ENCODE assay signal across 1 cellular context in genomic region chr3:98733055-98733777, GRCh38.
TF ChIP-seq lines count a peak whose summit lies in the region.

No MANE protein-coding gene starts in this region.

TF ChIP-seq in HepG2, 621 proteins besides CTCF, POLR2A, EP300 and RAD21 (continued from another document and continues in another):
- TF ChIP-seq KAT2B (IDR thresholded peaks at IDR 0.05; ENCODE audit: borderline replicate concordance, low read depth, low read length), result no peak
- TF ChIP-seq, protein P1, sequence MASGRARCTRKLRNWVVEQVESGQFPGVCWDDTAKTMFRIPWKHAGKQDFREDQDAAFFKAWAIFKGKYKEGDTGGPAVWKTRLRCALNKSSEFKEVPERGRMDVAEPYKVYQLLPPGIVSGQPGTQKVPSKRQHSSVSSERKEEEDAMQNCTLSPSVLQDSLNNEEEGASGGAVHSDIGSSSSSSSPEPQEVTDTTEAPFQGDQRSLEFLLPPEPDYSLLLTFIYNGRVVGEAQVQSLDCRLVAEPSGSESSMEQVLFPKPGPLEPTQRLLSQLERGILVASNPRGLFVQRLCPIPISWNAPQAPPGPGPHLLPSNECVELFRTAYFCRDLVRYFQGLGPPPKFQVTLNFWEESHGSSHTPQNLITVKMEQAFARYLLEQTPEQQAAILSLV (CRISPR knock-in tag; IDR thresholded peaks at IDR 0.05; ENCODE audit: borderline replicate concordance), result no peak
- TF ChIP-seq HDAC1 (CRISPR knock-in tag; IDR thresholded peaks at IDR 0.05), result peak; percentile 1; the same call in 1 of the 2 replicates
- 0 out of 2 replicates have a peak, but pooled peaks have one; percentile 1 for TF ChIP-seq PHF20 (CRISPR knock-in tag; IDR thresholded peaks at IDR 0.05)
- TF ChIP-seq AHR (CRISPR knock-in tag; IDR thresholded peaks at IDR 0.05), result no peak
- peak; percentile 43; the same call in 1 of the 2 replicates for TF ChIP-seq HNRNPL (IDR thresholded peaks at IDR 0.05; ENCODE audit: low read depth, low read length)
- no peak for TF ChIP-seq MED8 (CRISPR knock-in tag; IDR thresholded peaks at IDR 0.05; ENCODE audit: insufficient replicate concordance)
- TF ChIP-seq ATAD3A (CRISPR knock-in tag; IDR thresholded peaks at IDR 0.05), result no peak
- TF ChIP-seq FOSL1 (CRISPR knock-in tag; IDR thresholded peaks at IDR 0.05; ENCODE audit: borderline replicate concordance), result no peak
- no peak for TF ChIP-seq CREM (IDR thresholded peaks at IDR 0.05)
- TF ChIP-seq CREM (CRISPR knock-in tag; IDR thresholded peaks at IDR 0.05), result no peak
- no peak for TF ChIP-seq NPAS2 (CRISPR knock-in tag; IDR thresholded peaks at IDR 0.05; ENCODE audit: borderline replicate concordance)
- TF ChIP-seq, protein P2, sequence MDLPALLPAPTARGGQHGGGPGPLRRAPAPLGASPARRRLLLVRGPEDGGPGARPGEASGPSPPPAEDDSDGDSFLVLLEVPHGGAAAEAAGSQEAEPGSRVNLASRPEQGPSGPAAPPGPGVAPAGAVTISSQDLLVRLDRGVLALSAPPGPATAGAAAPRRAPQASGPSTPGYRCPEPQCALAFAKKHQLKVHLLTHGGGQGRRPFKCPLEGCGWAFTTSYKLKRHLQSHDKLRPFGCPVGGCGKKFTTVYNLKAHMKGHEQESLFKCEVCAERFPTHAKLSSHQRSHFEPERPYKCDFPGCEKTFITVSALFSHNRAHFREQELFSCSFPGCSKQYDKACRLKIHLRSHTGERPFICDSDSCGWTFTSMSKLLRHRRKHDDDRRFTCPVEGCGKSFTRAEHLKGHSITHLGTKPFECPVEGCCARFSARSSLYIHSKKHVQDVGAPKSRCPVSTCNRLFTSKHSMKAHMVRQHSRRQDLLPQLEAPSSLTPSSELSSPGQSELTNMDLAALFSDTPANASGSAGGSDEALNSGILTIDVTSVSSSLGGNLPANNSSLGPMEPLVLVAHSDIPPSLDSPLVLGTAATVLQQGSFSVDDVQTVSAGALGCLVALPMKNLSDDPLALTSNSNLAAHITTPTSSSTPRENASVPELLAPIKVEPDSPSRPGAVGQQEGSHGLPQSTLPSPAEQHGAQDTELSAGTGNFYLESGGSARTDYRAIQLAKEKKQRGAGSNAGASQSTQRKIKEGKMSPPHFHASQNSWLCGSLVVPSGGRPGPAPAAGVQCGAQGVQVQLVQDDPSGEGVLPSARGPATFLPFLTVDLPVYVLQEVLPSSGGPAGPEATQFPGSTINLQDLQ (CRISPR knock-in tag; IDR thresholded peaks at IDR 0.05), result 0 out of 2 replicates have a peak, but pooled peaks have one; percentile 14
- peak; percentile 54; the same call in 1 of the 2 replicates for TF ChIP-seq BRD4 (CRISPR knock-in tag; IDR thresholded peaks at IDR 0.05)
- no peak for TF ChIP-seq RFX1 (IDR thresholded peaks at IDR 0.05)
- TF ChIP-seq ZNF678 (CRISPR knock-in tag; IDR thresholded peaks at IDR 0.05), result 0 out of 2 replicates have a peak, but pooled peaks have one; percentile 31
- TF ChIP-seq TAF1 (CRISPR knock-in tag; IDR thresholded peaks at IDR 0.05), result peak; percentile 51; the same call in 1 of the 2 replicates
- TF ChIP-seq BCL6 (CRISPR knock-in tag; IDR thresholded peaks at IDR 0.05), result no peak
- TF ChIP-seq ZSCAN21 (CRISPR knock-in tag; IDR thresholded peaks at IDR 0.05; ENCODE audit: borderline replicate concordance), result no peak
- no peak for TF ChIP-seq CERS6 (CRISPR knock-in tag; IDR thresholded peaks at IDR 0.05)
- TF ChIP-seq TBP (CRISPR knock-in tag; IDR thresholded peaks at IDR 0.05), result no peak
- no peak for TF ChIP-seq HHEX (CRISPR knock-in tag; IDR thresholded peaks at IDR 0.05)
- TF ChIP-seq ZNF557 (CRISPR knock-in tag; IDR thresholded peaks at IDR 0.05), result no peak
- TF ChIP-seq ADNP (CRISPR knock-in tag; IDR thresholded peaks at IDR 0.05), result no peak
- no peak for TF ChIP-seq ZNF644 (CRISPR knock-in tag; IDR thresholded peaks at IDR 0.05; ENCODE audit: low read depth)
- TF ChIP-seq TFAP4 (IDR thresholded peaks at IDR 0.05; ENCODE audit: borderline replicate concordance, low read depth), result no peak
- 0 out of 2 replicates have a peak, but pooled peaks have one; percentile 76 for TF ChIP-seq RELA (CRISPR knock-in tag; IDR thresholded peaks at IDR 0.05)
- 0 out of 2 replicates have a peak, but pooled peaks have one; percentile 6 for TF ChIP-seq ZNF776 (CRISPR knock-in tag; IDR thresholded peaks at IDR 0.05)
- TF ChIP-seq SMYD3 (CRISPR knock-in tag; IDR thresholded peaks at IDR 0.05), result 0 out of 2 replicates have a peak, but pooled peaks have one; percentile 41
- TF ChIP-seq SAP130 (CRISPR knock-in tag; IDR thresholded peaks at IDR 0.05; ENCODE audit: low read depth), result peak; percentile 19; the same call in 1 of the 2 replicates
- TF ChIP-seq SMARCE1 (IDR thresholded peaks at IDR 0.05; ENCODE audit: borderline replicate concordance), result no peak
- no peak for TF ChIP-seq FOXA3 (CRISPR knock-in tag; IDR thresholded peaks at IDR 0.05)
- TF ChIP-seq RXRB (CRISPR knock-in tag; IDR thresholded peaks at IDR 0.05; ENCODE audit: borderline replicate concordance), result peak; percentile 6; the same call in 1 of the 2 replicates
- TF ChIP-seq, protein P3, sequence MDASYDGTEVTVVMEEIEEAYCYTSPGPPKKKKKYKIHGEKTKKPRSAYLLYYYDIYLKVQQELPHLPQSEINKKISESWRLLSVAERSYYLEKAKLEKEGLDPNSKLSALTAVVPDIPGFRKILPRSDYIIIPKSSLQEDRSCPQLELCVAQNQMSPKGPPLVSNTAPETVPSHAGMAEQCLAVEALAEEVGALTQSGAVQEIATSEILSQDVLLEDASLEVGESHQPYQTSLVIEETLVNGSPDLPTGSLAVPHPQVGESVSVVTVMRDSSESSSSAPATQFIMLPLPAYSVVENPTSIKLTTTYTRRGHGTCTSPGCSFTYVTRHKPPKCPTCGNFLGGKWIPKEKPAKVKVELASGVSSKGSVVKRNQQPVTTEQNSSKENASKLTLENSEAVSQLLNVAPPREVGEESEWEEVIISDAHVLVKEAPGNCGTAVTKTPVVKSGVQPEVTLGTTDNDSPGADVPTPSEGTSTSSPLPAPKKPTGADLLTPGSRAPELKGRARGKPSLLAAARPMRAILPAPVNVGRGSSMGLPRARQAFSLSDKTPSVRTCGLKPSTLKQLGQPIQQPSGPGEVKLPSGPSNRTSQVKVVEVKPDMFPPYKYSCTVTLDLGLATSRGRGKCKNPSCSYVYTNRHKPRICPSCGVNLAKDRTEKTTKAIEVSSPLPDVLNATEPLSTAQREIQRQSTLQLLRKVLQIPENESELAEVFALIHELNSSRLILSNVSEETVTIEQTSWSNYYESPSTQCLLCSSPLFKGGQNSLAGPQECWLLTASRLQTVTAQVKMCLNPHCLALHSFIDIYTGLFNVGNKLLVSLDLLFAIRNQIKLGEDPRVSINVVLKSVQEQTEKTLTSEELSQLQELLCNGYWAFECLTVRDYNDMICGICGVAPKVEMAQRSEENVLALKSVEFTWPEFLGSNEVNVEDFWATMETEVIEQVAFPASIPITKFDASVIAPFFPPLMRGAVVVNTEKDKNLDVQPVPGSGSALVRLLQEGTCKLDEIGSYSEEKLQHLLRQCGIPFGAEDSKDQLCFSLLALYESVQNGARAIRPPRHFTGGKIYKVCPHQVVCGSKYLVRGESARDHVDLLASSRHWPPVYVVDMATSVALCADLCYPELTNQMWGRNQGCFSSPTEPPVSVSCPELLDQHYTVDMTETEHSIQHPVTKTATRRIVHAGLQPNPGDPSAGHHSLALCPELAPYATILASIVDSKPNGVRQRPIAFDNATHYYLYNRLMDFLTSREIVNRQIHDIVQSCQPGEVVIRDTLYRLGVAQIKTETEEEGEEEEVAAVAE (CRISPR knock-in tag; IDR thresholded peaks at IDR 0.05; ENCODE audit: borderline replicate concordance), result no peak
- TF ChIP-seq, protein P4, sequence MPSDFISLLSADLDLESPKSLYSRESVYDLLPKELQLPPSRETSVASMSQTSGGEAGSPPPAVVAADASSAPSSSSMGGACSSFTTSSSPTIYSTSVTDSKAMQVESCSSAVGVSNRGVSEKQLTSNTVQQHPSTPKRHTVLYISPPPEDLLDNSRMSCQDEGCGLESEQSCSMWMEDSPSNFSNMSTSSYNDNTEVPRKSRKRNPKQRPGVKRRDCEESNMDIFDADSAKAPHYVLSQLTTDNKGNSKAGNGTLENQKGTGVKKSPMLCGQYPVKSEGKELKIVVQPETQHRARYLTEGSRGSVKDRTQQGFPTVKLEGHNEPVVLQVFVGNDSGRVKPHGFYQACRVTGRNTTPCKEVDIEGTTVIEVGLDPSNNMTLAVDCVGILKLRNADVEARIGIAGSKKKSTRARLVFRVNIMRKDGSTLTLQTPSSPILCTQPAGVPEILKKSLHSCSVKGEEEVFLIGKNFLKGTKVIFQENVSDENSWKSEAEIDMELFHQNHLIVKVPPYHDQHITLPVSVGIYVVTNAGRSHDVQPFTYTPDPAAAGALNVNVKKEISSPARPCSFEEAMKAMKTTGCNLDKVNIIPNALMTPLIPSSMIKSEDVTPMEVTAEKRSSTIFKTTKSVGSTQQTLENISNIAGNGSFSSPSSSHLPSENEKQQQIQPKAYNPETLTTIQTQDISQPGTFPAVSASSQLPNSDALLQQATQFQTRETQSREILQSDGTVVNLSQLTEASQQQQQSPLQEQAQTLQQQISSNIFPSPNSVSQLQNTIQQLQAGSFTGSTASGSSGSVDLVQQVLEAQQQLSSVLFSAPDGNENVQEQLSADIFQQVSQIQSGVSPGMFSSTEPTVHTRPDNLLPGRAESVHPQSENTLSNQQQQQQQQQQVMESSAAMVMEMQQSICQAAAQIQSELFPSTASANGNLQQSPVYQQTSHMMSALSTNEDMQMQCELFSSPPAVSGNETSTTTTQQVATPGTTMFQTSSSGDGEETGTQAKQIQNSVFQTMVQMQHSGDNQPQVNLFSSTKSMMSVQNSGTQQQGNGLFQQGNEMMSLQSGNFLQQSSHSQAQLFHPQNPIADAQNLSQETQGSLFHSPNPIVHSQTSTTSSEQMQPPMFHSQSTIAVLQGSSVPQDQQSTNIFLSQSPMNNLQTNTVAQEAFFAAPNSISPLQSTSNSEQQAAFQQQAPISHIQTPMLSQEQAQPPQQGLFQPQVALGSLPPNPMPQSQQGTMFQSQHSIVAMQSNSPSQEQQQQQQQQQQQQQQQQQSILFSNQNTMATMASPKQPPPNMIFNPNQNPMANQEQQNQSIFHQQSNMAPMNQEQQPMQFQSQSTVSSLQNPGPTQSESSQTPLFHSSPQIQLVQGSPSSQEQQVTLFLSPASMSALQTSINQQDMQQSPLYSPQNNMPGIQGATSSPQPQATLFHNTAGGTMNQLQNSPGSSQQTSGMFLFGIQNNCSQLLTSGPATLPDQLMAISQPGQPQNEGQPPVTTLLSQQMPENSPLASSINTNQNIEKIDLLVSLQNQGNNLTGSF (CRISPR knock-in tag; IDR thresholded peaks at IDR 0.05), result no peak
- TF ChIP-seq, protein P5, sequence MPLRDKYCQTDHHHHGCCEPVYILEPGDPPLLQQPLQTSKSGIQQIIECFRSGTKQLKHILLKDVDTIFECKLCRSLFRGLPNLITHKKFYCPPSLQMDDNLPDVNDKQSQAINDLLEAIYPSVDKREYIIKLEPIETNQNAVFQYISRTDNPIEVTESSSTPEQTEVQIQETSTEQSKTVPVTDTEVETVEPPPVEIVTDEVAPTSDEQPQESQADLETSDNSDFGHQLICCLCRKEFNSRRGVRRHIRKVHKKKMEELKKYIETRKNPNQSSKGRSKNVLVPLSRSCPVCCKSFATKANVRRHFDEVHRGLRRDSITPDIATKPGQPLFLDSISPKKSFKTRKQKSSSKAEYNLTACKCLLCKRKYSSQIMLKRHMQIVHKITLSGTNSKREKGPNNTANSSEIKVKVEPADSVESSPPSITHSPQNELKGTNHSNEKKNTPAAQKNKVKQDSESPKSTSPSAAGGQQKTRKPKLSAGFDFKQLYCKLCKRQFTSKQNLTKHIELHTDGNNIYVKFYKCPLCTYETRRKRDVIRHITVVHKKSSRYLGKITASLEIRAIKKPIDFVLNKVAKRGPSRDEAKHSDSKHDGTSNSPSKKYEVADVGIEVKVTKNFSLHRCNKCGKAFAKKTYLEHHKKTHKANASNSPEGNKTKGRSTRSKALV (CRISPR knock-in tag; IDR thresholded peaks at IDR 0.05), result no peak; the same call in 1 of the 2 replicates
- TF ChIP-seq RFX3 (CRISPR knock-in tag; IDR thresholded peaks at IDR 0.05), result no peak
- no peak for TF ChIP-seq REXO4 (CRISPR knock-in tag; IDR thresholded peaks at IDR 0.05; ENCODE audit: borderline replicate concordance)
- no peak for TF ChIP-seq SMC3 (IDR thresholded peaks at IDR 0.05; ENCODE audit: low read length)
- peak; percentile 57 for TF ChIP-seq ASH2L (IDR thresholded peaks at IDR 0.05; ENCODE audit: insufficient read length, low read depth, low read length)
- TF ChIP-seq GTF2F1 (IDR thresholded peaks at IDR 0.05; ENCODE audit: low read length), result no peak
- TF ChIP-seq PHF5A (CRISPR knock-in tag; IDR thresholded peaks at IDR 0.05; ENCODE audit: low read depth, unreplicated experiment), result no peak
